ENCODE assay signal across 25 cellular contexts in genomic region chr13:105961438-105961837, GRCh38.
DNase-seq lines count a peak whose midpoint lies in the region; ATAC-seq, FAIRE-seq and TF ChIP-seq lines count a peak whose summit lies in the region.
"Had no signal": no experiment of that assay in that cellular context is flagged by ENCODE, and none has a peak within 500 bp of the region (broad histone marks: within the 10 kb centered on the region; RNA-seq: fewer than 3 reads in every experiment).

No MANE protein-coding gene starts in this region.

- intact Hi-C loops in sigmoid colon (cut with DNase I) = no loop called here

- ATAC-seq in DND-41 (ENCODE audit: insufficient read depth, low read depth) = peak; percentile 80
- ATAC-seq: A549, GM12878 had no signal

- H2AFZ ChIP-seq in DND-41 (ENCODE audit: low read depth, low read length) (no peak overlapping the region), keratinocyte (ENCODE audit: control insufficient read depth, low read length) (peak overlapping the region; percentile 29)

- H3K4me1 ChIP-seq in DND-41 (ENCODE audit: insufficient read depth, low read length) (peaks cover 4% of the 10 kb centered on the region; the same call in 1 of the 2 replicates), keratinocyte (ENCODE audit: control insufficient read depth, extremely low read depth, insufficient read depth, low read length) (no peaks in the 10 kb centered on the region), sigmoid colon (no peaks in the 10 kb centered on the region)
- H3K4me1 ChIP-seq: A549; BE2C; BLaER1 treated with 17β-estradiol and CSF1 and Interleukin-3, amounts not matched to agents 10 nM and 100 nM; Caco-2; HAP-1 had no signal

- dilution Hi-C loops in keratinocyte (cut with MboI; ENCODE audit: extremely low pct_ligation_motif_present, low sequenced_read_pairs) = no loop called here

- no peak for TF ChIP-seq CTCF in DND-41 (IDR thresholded peaks at IDR 0.05; ENCODE audit: borderline replicate concordance, extremely low read depth, low read length, poor library complexity, severe bottlenecking)
- no peak for TF ChIP-seq CTCF in keratinocyte (optimal IDR thresholded peaks at IDR 0.05 in 1 of 3, IDR thresholded peaks at IDR 0.05 in 1 of 3, conservative IDR thresholded peaks at IDR 0.05 in 1 of 3; ENCODE audit: extremely low read depth in 1 of 3, insufficient read depth in 2 of 3, low read length in 3 of 3)
- TF ChIP-seq CTCF in sigmoid colon (IDR thresholded peaks at IDR 0.05) = no peak

- no peaks in the 10 kb centered on the region for H3K9me1 ChIP-seq in keratinocyte (ENCODE audit: control insufficient read depth, extremely low read depth, insufficient read depth, low read length)

- no peak overlapping the region for H3K4me3 ChIP-seq in DND-41 (ENCODE audit: low read depth in 1 of 2, low read length in 2 of 2)
- no peak overlapping the region for H3K4me3 ChIP-seq in keratinocyte (ENCODE audit: control insufficient read depth in 2 of 3, extremely low read depth in 1 of 3, insufficient read depth in 2 of 3, low read depth in 1 of 3, low read length in 3 of 3)
- H3K4me3 ChIP-seq in sigmoid colon = no peak overlapping the region
- H3K4me3 ChIP-seq: A549; BLaER1 treated with 17β-estradiol and CSF1 and Interleukin-3, amounts not matched to agents 10 nM and 100 nM; GM12878; HAP-1 had no signal

- no peaks in the 10 kb centered on the region for H3K27me3 ChIP-seq in DND-41 (ENCODE audit: insufficient read depth, low read length, poor library complexity)
- H3K27me3 ChIP-seq in keratinocyte (ENCODE audit: control insufficient read depth, extremely low read depth, insufficient read depth, low read length) = no peaks in the 10 kb centered on the region
- no peaks in the 10 kb centered on the region for H3K27me3 ChIP-seq in sigmoid colon
- H3K27me3 ChIP-seq: BE2C; BLaER1 treated with 17β-estradiol and CSF1 and Interleukin-3, amounts not matched to agents 10 nM and 100 nM had no signal

- TF ChIP-seq EP300 in sigmoid colon (IDR thresholded peaks at IDR 0.05) = no peak

- no peak overlapping the region for H3K9ac ChIP-seq in DND-41 (ENCODE audit: low read depth, low read length)
- H3K9ac ChIP-seq in keratinocyte (ENCODE audit: control insufficient read depth, extremely low read depth, insufficient read depth, low read length) = no peak overlapping the region
- H3K9ac ChIP-seq: BLaER1 treated with 17β-estradiol and CSF1 and Interleukin-3, amounts not matched to agents 10 nM and 100 nM had no signal

- H3K79me2 ChIP-seq in DND-41 (ENCODE audit: insufficient read depth, low read length) (no peaks in the 10 kb centered on the region), keratinocyte (ENCODE audit: control insufficient read depth, insufficient read depth, low read length) (no peaks in the 10 kb centered on the region)

- H3K4me2 ChIP-seq in DND-41 (ENCODE audit: insufficient read depth, low read length) = no peak overlapping the region
- H3K4me2 ChIP-seq in keratinocyte (ENCODE audit: control insufficient read depth, extremely low read depth, insufficient read depth, low read depth, low read length) = no peak overlapping the region
- H3K4me2 ChIP-seq: A549; BLaER1 treated with 17β-estradiol and CSF1 and Interleukin-3, amounts not matched to agents 10 nM and 100 nM had no signal

- no peak for FAIRE-seq in keratinocyte (lab: Jason Lieb, UNC)
- FAIRE-seq: A549, GM12878, GM19239, H54 had no signal

- H4K20me1 ChIP-seq in DND-41 (ENCODE audit: insufficient read depth, low read length) = no peaks in the 10 kb centered on the region
- no peaks in the 10 kb centered on the region for H4K20me1 ChIP-seq in keratinocyte (ENCODE audit: control insufficient read depth, extremely low read depth, insufficient read depth, low read length)
- H4K20me1 ChIP-seq: BLaER1 treated with 17β-estradiol and CSF1 and Interleukin-3, amounts not matched to agents 10 nM and 100 nM had no signal

- no peak overlapping the region for H3K27ac ChIP-seq in DND-41 (ENCODE audit: low read length)
- H3K27ac ChIP-seq in keratinocyte (ENCODE audit: control insufficient read depth, insufficient read depth, low read length) = no peak overlapping the region
- H3K27ac ChIP-seq in sigmoid colon = no peak overlapping the region
- H3K27ac ChIP-seq: A549; BLaER1 treated with 17β-estradiol and CSF1 and Interleukin-3, amounts not matched to agents 10 nM and 100 nM had no signal

- H3K36me3 ChIP-seq in DND-41 (ENCODE audit: insufficient read depth, low read length) = no peaks in the 10 kb centered on the region
- no peaks in the 10 kb centered on the region for H3K36me3 ChIP-seq in keratinocyte (ENCODE audit: control insufficient read depth in 2 of 2, extremely low read depth in 1 of 2, insufficient read depth in 2 of 2, low read length in 2 of 2)
- H3K36me3 ChIP-seq in sigmoid colon = no peaks in the 10 kb centered on the region
- H3K36me3 ChIP-seq: BE2C; BLaER1 treated with 17β-estradiol and CSF1 and Interleukin-3, amounts not matched to agents 10 nM and 100 nM; HAP-1 had no signal

- 73 to 94% methylated on average over 5 of the region's 5 CpGs for WGBS in sigmoid colon, 2 donors

- DNase-seq in DND-41 = peak; percentile 26
- DNase-seq in NCI-H526 treated with DMSO at 0.1 percent for 48 hours (lab: John Stamatoyannopoulos, UW) = peak; percentile 68
- peak; percentile 3 for DNase-seq in dermis blood vessel endothelial cell
- DNase-seq in keratinocyte (ENCODE audit: low read depth, low spot score) = no peak
- no peak for DNase-seq in activated gamma-delta T cell (lab: John Stamatoyannopoulos, UW)
- DNase-seq in COR-L47 (lab: John Stamatoyannopoulos, UW) = no peak
- no peak for DNase-seq in sigmoid colon
- DNase-seq in activated naive CD4-positive, alpha-beta T cell treated with Interleukin-2 at 50 U/mL for 16 hours = no peak
- DNase-seq: 8988T; ACHN; AML-193; BE2C; Caco-2; CD4-positive, alpha-beta memory T cell; DMS153; EL; GDM1; GOT3; HFFc6 had no signal

- no peak for TF ChIP-seq POLR2A in sigmoid colon (IDR thresholded peaks at IDR 0.05)

- H3K9me3 ChIP-seq in DND-41 (ENCODE audit: insufficient read depth, low read length, severe bottlenecking) (no peaks in the 10 kb centered on the region), keratinocyte (ENCODE audit: control insufficient read depth, low read depth, low read length) (no peaks in the 10 kb centered on the region), sigmoid colon (no peaks in the 10 kb centered on the region)
- H3K9me3 ChIP-seq: A549; BE2C; BLaER1 treated with 17β-estradiol and CSF1 and Interleukin-3, amounts not matched to agents 10 nM and 100 nM; Caco-2; HAP-1 had no signal

Comparison
In these comparisons a context has a peak if more than half of its experiments do, and no peak if none do; other contexts are left out.
1. DNase-seq: peak in DND-41 (single experiment), NCI-H526 treated with DMSO at 0.1 percent for 48 hours (single experiment) and dermis blood vessel endothelial cell (single experiment); none in keratinocyte (single experiment), activated gamma-delta T cell (single experiment), COR-L47 (single experiment), sigmoid colon (single experiment) and activated naive CD4-positive, alpha-beta T cell treated with Interleukin-2 at 50 U/mL for 16 hours (single experiment).